Comparison of ENCODE assay signal across 1 cellular context in genomic region chr5:43120720-43121564, GRCh38.
TF ChIP-seq lines count a peak whose summit lies in the region.

A gene with protein sequence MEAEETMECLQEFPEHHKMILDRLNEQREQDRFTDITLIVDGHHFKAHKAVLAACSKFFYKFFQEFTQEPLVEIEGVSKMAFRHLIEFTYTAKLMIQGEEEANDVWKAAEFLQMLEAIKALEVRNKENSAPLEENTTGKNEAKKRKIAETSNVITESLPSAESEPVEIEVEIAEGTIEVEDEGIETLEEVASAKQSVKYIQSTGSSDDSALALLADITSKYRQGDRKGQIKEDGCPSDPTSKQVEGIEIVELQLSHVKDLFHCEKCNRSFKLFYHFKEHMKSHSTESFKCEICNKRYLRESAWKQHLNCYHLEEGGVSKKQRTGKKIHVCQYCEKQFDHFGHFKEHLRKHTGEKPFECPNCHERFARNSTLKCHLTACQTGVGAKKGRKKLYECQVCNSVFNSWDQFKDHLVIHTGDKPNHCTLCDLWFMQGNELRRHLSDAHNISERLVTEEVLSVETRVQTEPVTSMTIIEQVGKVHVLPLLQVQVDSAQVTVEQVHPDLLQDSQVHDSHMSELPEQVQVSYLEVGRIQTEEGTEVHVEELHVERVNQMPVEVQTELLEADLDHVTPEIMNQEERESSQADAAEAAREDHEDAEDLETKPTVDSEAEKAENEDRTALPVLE (plus strand): TSS chr5:43120914. CDS start chr5:43122054, 1,140 bp downstream.

TF ChIP-seq in HepG2, 621 proteins besides CTCF, POLR2A, EP300 and RAD21 (continued from another document):
- TF ChIP-seq, protein P1, sequence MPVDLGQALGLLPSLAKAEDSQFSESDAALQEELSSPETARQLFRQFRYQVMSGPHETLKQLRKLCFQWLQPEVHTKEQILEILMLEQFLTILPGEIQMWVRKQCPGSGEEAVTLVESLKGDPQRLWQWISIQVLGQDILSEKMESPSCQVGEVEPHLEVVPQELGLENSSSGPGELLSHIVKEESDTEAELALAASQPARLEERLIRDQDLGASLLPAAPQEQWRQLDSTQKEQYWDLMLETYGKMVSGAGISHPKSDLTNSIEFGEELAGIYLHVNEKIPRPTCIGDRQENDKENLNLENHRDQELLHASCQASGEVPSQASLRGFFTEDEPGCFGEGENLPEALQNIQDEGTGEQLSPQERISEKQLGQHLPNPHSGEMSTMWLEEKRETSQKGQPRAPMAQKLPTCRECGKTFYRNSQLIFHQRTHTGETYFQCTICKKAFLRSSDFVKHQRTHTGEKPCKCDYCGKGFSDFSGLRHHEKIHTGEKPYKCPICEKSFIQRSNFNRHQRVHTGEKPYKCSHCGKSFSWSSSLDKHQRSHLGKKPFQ (CRISPR knock-in tag; IDR thresholded peaks at IDR 0.05; ENCODE audit: insufficient replicate concordance): peak; percentile 55
- TF ChIP-seq ZNF761 (CRISPR knock-in tag; conservative IDR thresholded peaks at IDR 0.05) (no peak; the same call in 1 of the 2 replicates), ZNF747 (CRISPR knock-in tag; IDR thresholded peaks at IDR 0.05; ENCODE audit: borderline replicate concordance) (no peak), ZIK1 (CRISPR knock-in tag; IDR thresholded peaks at IDR 0.05; ENCODE audit: borderline replicate concordance, low read depth) (peak; percentile 78), CBFB (CRISPR knock-in tag; IDR thresholded peaks at IDR 0.05) (peak; percentile 30; the same call in 1 of the 2 replicates), PRPF4 (IDR thresholded peaks at IDR 0.05; ENCODE audit: low read depth, low read length, poor library complexity, severe bottlenecking) (no peak), ZNF24 (IDR thresholded peaks at IDR 0.05) (no peak), POGZ (CRISPR knock-in tag; IDR thresholded peaks at IDR 0.05) (peak; percentile 73), JUNB (CRISPR knock-in tag; IDR thresholded peaks at IDR 0.05; ENCODE audit: borderline replicate concordance) (peak; percentile 67; the same call in 1 of the 2 replicates), HES4 (CRISPR knock-in tag; IDR thresholded peaks at IDR 0.05; ENCODE audit: borderline replicate concordance) (peak; percentile 96), ATF1 (CRISPR knock-in tag; IDR thresholded peaks at IDR 0.05) (peak; percentile 64; the same call in 1 of the 2 replicates), MXI1 (IDR thresholded peaks at IDR 0.05; ENCODE audit: borderline replicate concordance, low read depth, low read length) (peak; percentile 84; the same call in 1 of the 3 replicates), AKAP8 (CRISPR knock-in tag; IDR thresholded peaks at IDR 0.05) (0 out of 2 replicates have a peak, but pooled peaks have one; percentile 68), ZNF337 (CRISPR knock-in tag; IDR thresholded peaks at IDR 0.05; ENCODE audit: borderline replicate concordance, low read depth) (peak; percentile 94; the same call in 1 of the 2 replicates), TSC22D2 (CRISPR knock-in tag; IDR thresholded peaks at IDR 0.05; ENCODE audit: borderline replicate concordance) (peak; percentile 83; the same call in 1 of the 2 replicates), ZNF484 (CRISPR knock-in tag; IDR thresholded peaks at IDR 0.05; ENCODE audit: borderline replicate concordance, low read depth) (no peak; the same call in 1 of the 2 replicates), DR1 (CRISPR knock-in tag; IDR thresholded peaks at IDR 0.05) (peak; percentile 52; the same call in 1 of the 2 replicates), RNF2 (conservative IDR thresholded peaks at IDR 0.05; ENCODE audit: low read depth) (peak; percentile 99), SRSF4 (IDR thresholded peaks at IDR 0.05; ENCODE audit: low read depth, low read length, poor library complexity, severe bottlenecking) (no peak), YEATS2 (CRISPR knock-in tag; IDR thresholded peaks at IDR 0.05; ENCODE audit: borderline replicate concordance) (peak; percentile 59; the same call in 1 of the 2 replicates)
- TF ChIP-seq, protein P2, sequence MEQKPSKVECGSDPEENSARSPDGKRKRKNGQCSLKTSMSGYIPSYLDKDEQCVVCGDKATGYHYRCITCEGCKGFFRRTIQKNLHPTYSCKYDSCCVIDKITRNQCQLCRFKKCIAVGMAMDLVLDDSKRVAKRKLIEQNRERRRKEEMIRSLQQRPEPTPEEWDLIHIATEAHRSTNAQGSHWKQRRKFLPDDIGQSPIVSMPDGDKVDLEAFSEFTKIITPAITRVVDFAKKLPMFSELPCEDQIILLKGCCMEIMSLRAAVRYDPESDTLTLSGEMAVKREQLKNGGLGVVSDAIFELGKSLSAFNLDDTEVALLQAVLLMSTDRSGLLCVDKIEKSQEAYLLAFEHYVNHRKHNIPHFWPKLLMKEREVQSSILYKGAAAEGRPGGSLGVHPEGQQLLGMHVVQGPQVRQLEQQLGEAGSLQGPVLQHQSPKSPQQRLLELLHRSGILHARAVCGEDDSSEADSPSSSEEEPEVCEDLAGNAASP (CRISPR knock-in tag; IDR thresholded peaks at IDR 0.05; ENCODE audit: borderline replicate concordance): no peak; the same call in 1 of the 2 replicates
- TF ChIP-seq, protein P3, sequence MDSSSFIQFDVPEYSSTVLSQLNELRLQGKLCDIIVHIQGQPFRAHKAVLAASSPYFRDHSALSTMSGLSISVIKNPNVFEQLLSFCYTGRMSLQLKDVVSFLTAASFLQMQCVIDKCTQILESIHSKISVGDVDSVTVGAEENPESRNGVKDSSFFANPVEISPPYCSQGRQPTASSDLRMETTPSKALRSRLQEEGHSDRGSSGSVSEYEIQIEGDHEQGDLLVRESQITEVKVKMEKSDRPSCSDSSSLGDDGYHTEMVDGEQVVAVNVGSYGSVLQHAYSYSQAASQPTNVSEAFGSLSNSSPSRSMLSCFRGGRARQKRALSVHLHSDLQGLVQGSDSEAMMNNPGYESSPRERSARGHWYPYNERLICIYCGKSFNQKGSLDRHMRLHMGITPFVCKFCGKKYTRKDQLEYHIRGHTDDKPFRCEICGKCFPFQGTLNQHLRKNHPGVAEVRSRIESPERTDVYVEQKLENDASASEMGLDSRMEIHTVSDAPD (CRISPR knock-in tag; IDR thresholded peaks at IDR 0.05): peak; percentile 64; the same call in 1 of the 2 replicates
- TF ChIP-seq, protein P4, sequence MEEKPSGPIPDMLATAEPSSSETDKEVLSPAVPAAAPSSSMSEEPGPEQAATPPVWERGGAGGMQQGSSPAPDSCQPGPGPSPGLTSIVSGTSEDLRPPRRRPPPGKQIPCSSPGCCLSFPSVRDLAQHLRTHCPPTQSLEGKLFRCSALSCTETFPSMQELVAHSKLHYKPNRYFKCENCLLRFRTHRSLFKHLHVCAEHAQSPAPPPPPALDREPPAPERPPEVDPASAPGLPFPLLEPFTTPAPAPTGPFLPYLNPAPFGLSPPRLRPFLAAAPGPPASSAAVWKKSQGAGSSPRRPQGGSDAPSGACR (CRISPR knock-in tag; IDR thresholded peaks at IDR 0.05): no peak; the same call in 1 of the 2 replicates
